ENCODE assay signal across 8 cellular contexts in the genomic region with DNA sequence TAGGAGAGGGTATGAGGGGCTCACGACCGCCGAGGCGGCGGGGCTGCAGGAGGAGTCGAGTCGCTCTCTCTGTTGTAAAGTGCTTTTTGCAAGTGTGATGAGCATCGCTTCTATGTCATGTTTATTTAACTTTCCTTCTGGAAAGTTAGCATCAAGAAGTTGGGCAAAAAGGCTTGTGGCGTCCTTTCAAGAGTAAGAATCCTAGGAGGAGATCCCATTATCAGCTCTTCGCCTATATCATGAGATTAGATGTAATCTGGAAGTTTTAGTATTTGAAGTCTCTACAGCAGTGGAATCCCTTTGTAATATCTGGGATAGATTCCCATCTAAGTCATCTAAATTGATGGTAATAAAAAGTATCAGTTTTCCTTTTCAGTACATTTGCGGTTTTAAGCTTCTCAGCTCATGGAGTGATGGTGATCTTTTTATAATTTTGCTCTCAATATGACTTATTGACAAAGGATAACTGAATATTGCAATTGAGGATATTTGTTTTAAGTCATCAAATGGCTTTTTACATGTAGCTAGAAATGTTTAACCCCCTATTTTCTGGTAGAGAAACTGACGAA. TPM values are rescaled to one million over a fixed set of nuclear protein-coding genes. Genes with fewer than 3 reads are reported as not detected.
DNase-seq lines count a peak whose midpoint lies in the region; ATAC-seq lines count a peak whose summit lies in the region.

No MANE protein-coding gene starts in this region.

- peak overlapping the region; percentile 86 for H3K4me3 Mint-ChIP-seq in activated CD8-positive, alpha-beta T cell treated with anti-CD3 and anti-CD28 coated beads, Interleukin-2, amount 10 ng/mL, durations not matched to agents 7 days and 5 days
- peak overlapping the region; percentile 85 to 87 for H3K4me3 Mint-ChIP-seq in stimulated activated naive CD8-positive, alpha-beta T cell treated with anti-CD3 and anti-CD28 coated beads, Interleukin-15, amount 100 ng/mL, for 72 hours

- H3K27ac Mint-ChIP-seq in activated CD8-positive, alpha-beta T cell treated with anti-CD3 and anti-CD28 coated beads, Interleukin-2, amount 10 ng/mL, durations not matched to agents 7 days and 5 days, result peak overlapping the region; percentile 87
- peak overlapping the region; percentile 63 to 69 for H3K27ac Mint-ChIP-seq in stimulated activated naive CD8-positive, alpha-beta T cell treated with anti-CD3 and anti-CD28 coated beads, Interleukin-15, amount 100 ng/mL, for 72 hours

- H3K4me1 Mint-ChIP-seq in activated CD8-positive, alpha-beta T cell treated with anti-CD3 and anti-CD28 coated beads, Interleukin-2, amount 10 ng/mL, durations not matched to agents 7 days and 5 days (ENCODE audit: low read depth), result peaks cover 53% of the 10 kb centered on the region
- H3K4me1 Mint-ChIP-seq in stimulated activated naive CD8-positive, alpha-beta T cell treated with anti-CD3 and anti-CD28 coated beads, Interleukin-15, amount 100 ng/mL, for 72 hours, result peaks cover 54% of the 10 kb centered on the region

- DNase-seq in NCI-H2171 treated with DMSO at 0.1 percent for 48 hours (lab: John Stamatoyannopoulos, UW) (peak; percentile 37), NCI-H2171 (lab: John Stamatoyannopoulos, UW) (no peak), iPS-NIHi11 (ENCODE audit: low spot score) (no peak), amygdala (lab: John Stamatoyannopoulos, UW) (no peak), NCI-H2196 (lab: John Stamatoyannopoulos, UW; ENCODE audit: unreplicated experiment) (no peak)
- DNase-seq in activated CD8-positive, alpha-beta T cell treated with anti-CD3 and anti-CD28 coated beads, Interleukin-2, amount 10 ng/mL, durations not matched to agents 7 days and 5 days, result no peak
- DNase-seq in stimulated activated naive CD8-positive, alpha-beta T cell treated with anti-CD3 and anti-CD28 coated beads, Interleukin-15, amount 100 ng/mL, for 72 hours, result no peak

- no peaks in the 10 kb centered on the region for H3K27me3 Mint-ChIP-seq in activated CD8-positive, alpha-beta T cell treated with anti-CD3 and anti-CD28 coated beads, Interleukin-2, amount 10 ng/mL, durations not matched to agents 7 days and 5 days (ENCODE audit: low read depth)
- no peaks in the 10 kb centered on the region for H3K27me3 Mint-ChIP-seq in stimulated activated naive CD8-positive, alpha-beta T cell treated with anti-CD3 and anti-CD28 coated beads, Interleukin-15, amount 100 ng/mL, for 72 hours

- peak overlapping the region; percentile 71 for H3K4me3 ChIP-seq in iPS-18c (ENCODE audit: insufficient read depth, low read depth, low read length)

- no peaks in the 10 kb centered on the region for H3K9me3 ChIP-seq in iPS-18c (ENCODE audit: control insufficient read depth, insufficient read depth, low read length)

- POLR2A ChIA-PET in activated CD8-positive, alpha-beta T cell treated with anti-CD3 and anti-CD28 coated beads, Interleukin-2, amount 10 ng/mL, durations not matched to agents 7 days and 5 days (lab: Charles Lee), result interaction anchor here (0.6 kb wide), 1 partner anchor 328 kb away, joined by 3 read pairs; no protein-coding TSS in a partner anchor

- CTCF ChIA-PET in activated CD8-positive, alpha-beta T cell treated with anti-CD3 and anti-CD28 coated beads, Interleukin-2, amount 10 ng/mL, durations not matched to agents 7 days and 5 days (lab: Charles Lee), result interaction anchor here (0.7 to 1.8 kb wide), 8 partner anchors 10 to 157 kb away, joined by 3 to 8 read pairs (median 3); no protein-coding TSS in a partner anchor

- H3K9me3 Mint-ChIP-seq in activated CD8-positive, alpha-beta T cell treated with anti-CD3 and anti-CD28 coated beads, Interleukin-2, amount 10 ng/mL, durations not matched to agents 7 days and 5 days (ENCODE audit: insufficient read depth), result no peaks in the 10 kb centered on the region
- no peaks in the 10 kb centered on the region for H3K9me3 Mint-ChIP-seq in stimulated activated naive CD8-positive, alpha-beta T cell treated with anti-CD3 and anti-CD28 coated beads, Interleukin-15, amount 100 ng/mL, for 72 hours

- no peak for ATAC-seq in activated CD8-positive, alpha-beta T cell treated with anti-CD3 and anti-CD28 coated beads, Interleukin-2, amount 10 ng/mL, durations not matched to agents 7 days and 5 days
- no peak for ATAC-seq in stimulated activated naive CD8-positive, alpha-beta T cell treated with anti-CD3 and anti-CD28 coated beads, Interleukin-15, amount 100 ng/mL, for 72 hours

- H3K36me3 Mint-ChIP-seq in activated CD8-positive, alpha-beta T cell treated with anti-CD3 and anti-CD28 coated beads, Interleukin-2, amount 10 ng/mL, durations not matched to agents 7 days and 5 days (ENCODE audit: low read depth), result peaks cover 10% of the 10 kb centered on the region

RNA-seq across cellular contexts. Expression of a gene that starts 1.7 kb away (rescaled TPM):
- total RNA-seq in activated CD8-positive, alpha-beta T cell treated with anti-CD3 and anti-CD28 coated beads, Interleukin-2, amount 10 ng/mL, durations not matched to agents 7 days and 5 days, result 10 to 100 TPM; 16.2 to 16.7 TPM
